ENCODE assay signal across 1 cellular context in genomic region chr20:22403860-22404608, GRCh38.
TF ChIP-seq lines count a peak whose summit lies in the region.

No MANE protein-coding gene starts in this region.

TF ChIP-seq in HepG2, 621 proteins besides CTCF, POLR2A, EP300 and RAD21 (continued from another document and continues in another):
- TF ChIP-seq KAT8 (CRISPR knock-in tag; IDR thresholded peaks at IDR 0.05) (peak; percentile 34; the same call in 1 of the 2 replicates), ZNF576 (CRISPR knock-in tag; IDR thresholded peaks at IDR 0.05) (no peak), PHF21A (CRISPR knock-in tag; IDR thresholded peaks at IDR 0.05) (peak; percentile 21; the same call in 1 of the 2 replicates), ZNF616 (CRISPR knock-in tag; IDR thresholded peaks at IDR 0.05; ENCODE audit: low read depth) (no peak), CC2D1A (CRISPR knock-in tag; IDR thresholded peaks at IDR 0.05) (no peak), TBX3 (IDR thresholded peaks at IDR 0.05; ENCODE audit: borderline replicate concordance) (peak; percentile 58; the same call in 1 of the 2 replicates), ZNF3 (CRISPR knock-in tag; IDR thresholded peaks at IDR 0.05) (peak; percentile 72; the same call in 1 of the 2 replicates), RNF2 (conservative IDR thresholded peaks at IDR 0.05; ENCODE audit: low read depth) (no peak), ZNF7 (CRISPR knock-in tag; IDR thresholded peaks at IDR 0.05) (peak; percentile 61; the same call in 1 of the 2 replicates), ZSCAN22 (CRISPR knock-in tag; IDR thresholded peaks at IDR 0.05) (no peak), JDP2 (CRISPR knock-in tag; IDR thresholded peaks at IDR 0.05; ENCODE audit: borderline replicate concordance) (no peak), ZMAT3 (CRISPR knock-in tag; conservative IDR thresholded peaks at IDR 0.05) (no peak), GATAD2A (CRISPR knock-in tag; IDR thresholded peaks at IDR 0.05) (peak; percentile 18; the same call in 1 of the 2 replicates), MAFF (IDR thresholded peaks at IDR 0.05; ENCODE audit: low read depth, low read length) (0 out of 2 replicates have a peak, but pooled peaks have one; percentile 38), GABPB1 (CRISPR knock-in tag; IDR thresholded peaks at IDR 0.05) (peak; percentile 28; the same call in 1 of the 2 replicates), ELF3 (CRISPR knock-in tag; IDR thresholded peaks at IDR 0.05) (0 out of 2 replicates have a peak, but pooled peaks have one; percentile 5), TGIF2 (CRISPR knock-in tag; IDR thresholded peaks at IDR 0.05) (peak; percentile 88), ZNF441 (CRISPR knock-in tag; IDR thresholded peaks at IDR 0.05; ENCODE audit: borderline replicate concordance) (0 out of 2 replicates have a peak, but pooled peaks have one; percentile 16), HNF1A (IDR thresholded peaks at IDR 0.05; ENCODE audit: low read depth) (0 out of 2 replicates have a peak, but pooled peaks have one; percentile 37), HNF1A (CRISPR knock-in tag; IDR thresholded peaks at IDR 0.05; ENCODE audit: borderline replicate concordance) (no peak), SOX13 (IDR thresholded peaks at IDR 0.05) (peak; percentile 51; the same call in 1 of the 2 replicates), SOX13 (CRISPR knock-in tag; conservative IDR thresholded peaks at IDR 0.05 in 1 of 2, IDR thresholded peaks at IDR 0.05 in 1 of 2) (peak in 1 of 2 experiments; percentile 90; a peak in 2 of 4 replicates), ETV5 (CRISPR knock-in tag; IDR thresholded peaks at IDR 0.05; ENCODE audit: borderline replicate concordance) (0 out of 2 replicates have a peak, but pooled peaks have one; percentile 18), MIER3 (CRISPR knock-in tag; IDR thresholded peaks at IDR 0.05; ENCODE audit: borderline replicate concordance) (peak; percentile 9; the same call in 1 of the 2 replicates), HDAC2 (CRISPR knock-in tag; IDR thresholded peaks at IDR 0.05) (peak; percentile 44), FOXA3 (CRISPR knock-in tag; IDR thresholded peaks at IDR 0.05) (peak; percentile 87), TFAP4 (IDR thresholded peaks at IDR 0.05; ENCODE audit: borderline replicate concordance, low read depth) (peak; percentile 76), ARHGAP35 (CRISPR knock-in tag; IDR thresholded peaks at IDR 0.05; ENCODE audit: borderline replicate concordance) (no peak), PRPF4 (IDR thresholded peaks at IDR 0.05; ENCODE audit: low read depth, low read length, poor library complexity, severe bottlenecking) (no peak), SOX5 (CRISPR knock-in tag; IDR thresholded peaks at IDR 0.05; ENCODE audit: borderline replicate concordance) (peak; percentile 89), ARID5B (CRISPR knock-in tag; IDR thresholded peaks at IDR 0.05) (peak; percentile 77; the same call in 1 of the 2 replicates), ISL2 (CRISPR knock-in tag; IDR thresholded peaks at IDR 0.05) (peak; percentile 33; the same call in 1 of the 2 replicates), ZNF501 (CRISPR knock-in tag; IDR thresholded peaks at IDR 0.05) (no peak), ZNF224 (CRISPR knock-in tag; IDR thresholded peaks at IDR 0.05) (0 out of 2 replicates have a peak, but pooled peaks have one; percentile 4), ZBTB21 (CRISPR knock-in tag; IDR thresholded peaks at IDR 0.05) (no peak), SAP130 (CRISPR knock-in tag; IDR thresholded peaks at IDR 0.05; ENCODE audit: low read depth) (peak; percentile 73; the same call in 1 of the 2 replicates), RBFOX2 (IDR thresholded peaks at IDR 0.05; ENCODE audit: low read depth, low read length) (0 out of 2 replicates have a peak, but pooled peaks have one; percentile 9), SOX6 (IDR thresholded peaks at IDR 0.05) (no peak), SOX6 (CRISPR knock-in tag; IDR thresholded peaks at IDR 0.05) (peak; percentile 68), ZNF567 (CRISPR knock-in tag; IDR thresholded peaks at IDR 0.05; ENCODE audit: borderline replicate concordance) (0 out of 2 replicates have a peak, but pooled peaks have one; percentile 78), SIX1 (CRISPR knock-in tag; IDR thresholded peaks at IDR 0.05; ENCODE audit: borderline replicate concordance) (no peak), ZSCAN21 (CRISPR knock-in tag; IDR thresholded peaks at IDR 0.05; ENCODE audit: borderline replicate concordance) (no peak), SALL1 (CRISPR knock-in tag; IDR thresholded peaks at IDR 0.05) (peak; percentile 67), FOXA1 (IDR thresholded peaks at IDR 0.05) (0 out of 2 replicates have a peak, but pooled peaks have one; percentile 24), FOXA1 (CRISPR knock-in tag; IDR thresholded peaks at IDR 0.05) (peak; percentile 80), DRAP1 (CRISPR knock-in tag; IDR thresholded peaks at IDR 0.05) (peak; percentile 11; the same call in 1 of the 2 replicates)
- TF ChIP-seq, protein P1, sequence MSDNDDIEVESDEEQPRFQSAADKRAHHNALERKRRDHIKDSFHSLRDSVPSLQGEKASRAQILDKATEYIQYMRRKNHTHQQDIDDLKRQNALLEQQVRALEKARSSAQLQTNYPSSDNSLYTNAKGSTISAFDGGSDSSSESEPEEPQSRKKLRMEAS (IDR thresholded peaks at IDR 0.05) = peak; percentile 59
- TF ChIP-seq, protein P2, sequence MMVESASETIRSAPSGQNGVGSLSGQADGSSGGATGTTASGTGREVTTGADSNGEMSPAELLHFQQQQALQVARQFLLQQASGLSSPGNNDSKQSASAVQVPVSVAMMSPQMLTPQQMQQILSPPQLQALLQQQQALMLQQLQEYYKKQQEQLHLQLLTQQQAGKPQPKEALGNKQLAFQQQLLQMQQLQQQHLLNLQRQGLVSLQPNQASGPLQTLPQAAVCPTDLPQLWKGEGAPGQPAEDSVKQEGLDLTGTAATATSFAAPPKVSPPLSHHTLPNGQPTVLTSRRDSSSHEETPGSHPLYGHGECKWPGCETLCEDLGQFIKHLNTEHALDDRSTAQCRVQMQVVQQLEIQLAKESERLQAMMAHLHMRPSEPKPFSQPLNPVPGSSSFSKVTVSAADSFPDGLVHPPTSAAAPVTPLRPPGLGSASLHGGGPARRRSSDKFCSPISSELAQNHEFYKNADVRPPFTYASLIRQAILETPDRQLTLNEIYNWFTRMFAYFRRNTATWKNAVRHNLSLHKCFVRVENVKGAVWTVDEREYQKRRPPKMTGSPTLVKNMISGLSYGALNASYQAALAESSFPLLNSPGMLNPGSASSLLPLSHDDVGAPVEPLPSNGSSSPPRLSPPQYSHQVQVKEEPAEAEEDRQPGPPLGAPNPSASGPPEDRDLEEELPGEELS (CRISPR knock-in tag; IDR thresholded peaks at IDR 0.05) = peak; percentile 87
- TF ChIP-seq, protein P3, sequence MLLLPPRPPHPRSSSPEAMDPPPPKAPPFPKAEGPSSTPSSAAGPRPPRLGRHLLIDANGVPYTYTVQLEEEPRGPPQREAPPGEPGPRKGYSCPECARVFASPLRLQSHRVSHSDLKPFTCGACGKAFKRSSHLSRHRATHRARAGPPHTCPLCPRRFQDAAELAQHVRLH (CRISPR knock-in tag; IDR thresholded peaks at IDR 0.05; ENCODE audit: borderline replicate concordance, low read depth) = 0 out of 2 replicates have a peak, but pooled peaks have one; percentile 17
- TF ChIP-seq, protein P4, sequence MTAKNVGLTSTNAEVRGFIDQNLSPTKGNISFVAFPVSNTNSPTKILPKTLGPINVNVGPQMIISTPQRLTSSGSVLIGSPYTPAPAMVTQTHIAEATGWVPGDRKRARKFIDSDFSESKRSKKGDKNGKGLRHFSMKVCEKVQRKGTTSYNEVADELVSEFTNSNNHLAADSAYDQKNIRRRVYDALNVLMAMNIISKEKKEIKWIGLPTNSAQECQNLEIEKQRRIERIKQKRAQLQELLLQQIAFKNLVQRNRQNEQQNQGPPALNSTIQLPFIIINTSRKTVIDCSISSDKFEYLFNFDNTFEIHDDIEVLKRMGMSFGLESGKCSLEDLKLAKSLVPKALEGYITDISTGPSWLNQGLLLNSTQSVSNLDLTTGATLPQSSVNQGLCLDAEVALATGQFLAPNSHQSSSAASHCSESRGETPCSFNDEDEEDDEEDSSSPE (CRISPR knock-in tag; IDR thresholded peaks at IDR 0.05) = no peak
- TF ChIP-seq, protein P5, sequence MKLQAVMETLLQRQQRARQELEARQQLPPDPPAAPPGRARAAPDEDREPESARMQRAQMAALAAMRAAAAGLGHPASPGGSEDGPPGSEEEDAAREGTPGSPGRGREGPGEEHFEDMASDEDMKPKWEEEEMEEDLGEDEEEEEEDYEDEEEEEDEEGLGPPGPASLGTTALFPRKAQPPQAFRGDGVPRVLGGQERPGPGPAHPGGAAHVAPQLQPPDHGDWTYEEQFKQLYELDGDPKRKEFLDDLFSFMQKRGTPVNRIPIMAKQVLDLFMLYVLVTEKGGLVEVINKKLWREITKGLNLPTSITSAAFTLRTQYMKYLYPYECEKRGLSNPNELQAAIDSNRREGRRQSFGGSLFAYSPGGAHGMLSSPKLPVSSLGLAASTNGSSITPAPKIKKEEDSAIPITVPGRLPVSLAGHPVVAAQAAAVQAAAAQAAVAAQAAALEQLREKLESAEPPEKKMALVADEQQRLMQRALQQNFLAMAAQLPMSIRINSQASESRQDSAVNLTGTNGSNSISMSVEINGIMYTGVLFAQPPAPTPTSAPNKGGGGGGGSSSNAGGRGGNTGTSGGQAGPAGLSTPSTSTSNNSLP (IDR thresholded peaks at IDR 0.05; ENCODE audit: low read depth, low read length) = peak; percentile 46; the same call in 1 of the 2 replicates
